ENCODE assay signal across 8 cellular contexts in the genomic region with DNA sequence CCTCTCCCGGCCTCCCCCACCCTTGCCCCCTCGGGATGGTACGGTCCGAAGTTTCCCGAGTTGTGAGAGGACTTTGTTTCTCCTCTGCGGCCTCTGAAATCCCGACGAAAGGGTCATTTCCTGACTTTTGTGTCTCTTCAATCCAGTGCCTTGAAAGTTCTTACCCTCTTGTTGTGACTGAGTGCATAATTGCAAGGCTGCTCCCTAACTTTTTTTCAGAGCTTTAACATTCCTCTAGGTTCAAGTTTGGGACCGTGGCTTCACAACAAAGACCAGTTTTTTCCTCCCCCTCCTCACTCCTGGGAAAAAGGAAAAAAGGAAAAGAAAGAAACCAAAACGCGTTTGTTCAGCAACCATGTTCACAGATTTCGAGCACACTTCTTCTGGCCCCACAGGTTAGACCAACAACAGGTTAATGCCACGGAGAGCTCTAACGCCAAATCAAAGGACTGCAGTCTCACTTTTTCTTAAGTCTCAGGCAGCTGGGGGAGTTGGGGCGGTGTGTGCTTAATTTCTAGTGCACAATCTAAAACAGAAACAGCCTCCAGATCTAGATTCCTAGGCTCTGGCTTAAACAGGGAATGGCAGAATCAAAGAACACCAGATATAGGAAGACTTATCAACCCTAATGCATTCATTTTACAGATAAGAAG.
DNase-seq lines count a peak whose midpoint lies in the region; ATAC-seq and TF ChIP-seq lines count a peak whose summit lies in the region.

No MANE protein-coding gene starts in this region.

- H3K36me3 Mint-ChIP-seq in T-helper 1 cell treated with Interleukin-12 subunit alpha and Interleukin-12 subunit beta and Interleukin-4 antibody, amounts not matched to agents 30 μg/mL and 1 μg/mL, for 36 hours (ENCODE audit: low read depth) = no peaks in the 10 kb centered on the region

- H3K27me3 ChIP-seq in brain microvascular endothelial cell (replicated peaks) (no peaks in the 10 kb centered on the region), tibial artery (no peaks in the 10 kb centered on the region)

- peaks cover 80% of the 10 kb centered on the region for H3K27me3 Mint-ChIP-seq in T-helper 1 cell treated with Interleukin-12 subunit alpha and Interleukin-12 subunit beta and Interleukin-4 antibody, amounts not matched to agents 30 μg/mL and 1 μg/mL, for 36 hours (ENCODE audit: low read depth)

- peak overlapping the region; percentile 44 for H3K4me3 ChIP-seq in brain microvascular endothelial cell (ENCODE audit: low read depth, low read length)
- H3K4me3 ChIP-seq in tibial artery = peak overlapping the region; percentile 67 to 76

- in situ Hi-C loops in brain microvascular endothelial cell (cut with HindIII; ENCODE audit: low pct_ligation_motif_present, low sequenced_read_pairs) = no loop called here

- H3K9me3 ChIP-seq in tibial artery = no peaks in the 10 kb centered on the region

- peaks cover 18% of the 10 kb centered on the region for H3K4me1 Mint-ChIP-seq in T-helper 1 cell treated with Interleukin-12 subunit alpha and Interleukin-12 subunit beta and Interleukin-4 antibody, amounts not matched to agents 30 μg/mL and 1 μg/mL, for 36 hours (ENCODE audit: low read depth)

- intact Hi-C loops in tibial artery (cut with DNase I; ENCODE audit: low total_unique reads) = no loop called here

- ATAC-seq in left lobe of liver = peak; percentile 62
- ATAC-seq in GM19023 (IDR thresholded peaks at IDR 0.05; ENCODE audit: unreplicated experiment) = no peak

- H3K4me3 Mint-ChIP-seq in T-helper 1 cell treated with Interleukin-12 subunit alpha and Interleukin-12 subunit beta and Interleukin-4 antibody, amounts not matched to agents 30 μg/mL and 1 μg/mL, for 36 hours = peak overlapping the region; percentile 36

- H3K9me3 Mint-ChIP-seq in T-helper 1 cell treated with Interleukin-12 subunit alpha and Interleukin-12 subunit beta and Interleukin-4 antibody, amounts not matched to agents 30 μg/mL and 1 μg/mL, for 36 hours = no peaks in the 10 kb centered on the region

- H3K36me3 ChIP-seq in brain microvascular endothelial cell (replicated peaks) (no peaks in the 10 kb centered on the region), tibial artery (no peaks in the 10 kb centered on the region)

- no peak for DNase-seq in T-helper 1 cell
- DNase-seq in brain microvascular endothelial cell = no peak
- no peak for DNase-seq in left lobe of liver (ENCODE audit: low spot score)
- no peak for DNase-seq in tibial artery
- DNase-seq in AG08396 (ENCODE audit: low spot score) = no peak
- DNase-seq in middle frontal gyrus (ENCODE audit: extremely low spot score, low spot score) = no peak

- H3K27ac Mint-ChIP-seq in T-helper 1 cell treated with Interleukin-12 subunit alpha and Interleukin-12 subunit beta and Interleukin-4 antibody, amounts not matched to agents 30 μg/mL and 1 μg/mL, for 36 hours = no peak overlapping the region

- H3K27ac ChIP-seq in brain microvascular endothelial cell (peak overlapping the region; percentile 45), tibial artery (peak overlapping the region; percentile 85 to 90)

- peaks cover 0 to 36% (median 21%) of the 10 kb centered on the region in 4 donors for H3K4me1 ChIP-seq in tibial artery

- TF ChIP-seq CTCF in brain microvascular endothelial cell (IDR thresholded peaks at IDR 0.05; ENCODE audit: low read depth, low read length, missing control alignments) = no peak
- TF ChIP-seq CTCF in tibial artery (IDR thresholded peaks at IDR 0.05) = no peak
